Comparison of ENCODE assay signal across 32 cellular contexts in the genomic region with DNA sequence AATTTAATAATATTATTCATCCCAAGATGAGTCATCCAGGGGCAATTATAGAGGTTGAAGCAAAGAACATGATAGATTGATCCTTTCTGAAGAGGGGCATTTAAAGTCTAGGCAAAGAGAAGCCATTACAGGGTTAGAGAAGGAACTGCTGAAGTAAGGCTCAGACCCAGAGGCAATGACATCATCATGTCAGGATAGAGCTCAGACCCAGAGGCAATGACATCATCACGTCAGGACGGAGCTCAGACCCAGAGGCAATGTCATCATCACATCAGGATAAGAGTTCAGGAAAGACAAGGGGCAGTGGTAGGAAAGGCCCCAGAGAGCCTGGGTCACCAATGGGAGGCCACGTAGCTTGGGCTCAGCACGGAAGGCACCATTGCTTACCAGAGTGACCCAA.
"Had no signal": no experiment of that assay in that cellular context is flagged by ENCODE, and none has a peak within 500 bp of the region (broad histone marks: within the 10 kb centered on the region; RNA-seq: fewer than 3 reads in every experiment).

No MANE protein-coding gene starts in this region.

- H3K4me1 ChIP-seq: left lung, lower lobe of right lung, neural progenitor cell, pancreas, prostate gland, sigmoid colon, spleen, tibial nerve, uterus had no signal

- H3K27me3 ChIP-seq: left lung, neural progenitor cell, neutrophil, pancreas, sigmoid colon, tibial nerve, uterus had no signal

- H3K4me3 ChIP-seq: left lung, lower lobe of right lung, neural progenitor cell, pancreas, prostate gland, sigmoid colon, spleen, tibial nerve, uterus had no signal

- H3K9me3 ChIP-seq: lower lobe of right lung, neutrophil, pancreas, prostate gland, sigmoid colon, spleen, uterus had no signal

- H3K9me3 Mint-ChIP-seq: mesothelial cell of epicardium; natural killer cell; stimulated activated memory B cell treated with anti-CD40 and anti-IgM and Interleukin-4, amounts not matched to agents 10 μg/mL and 1 μg/mL and 100 μg/mL, for 72 hours; stimulated activated naive CD8-positive, alpha-beta T cell treated with anti-CD3 and anti-CD28 coated beads, Interleukin-15, amount 100 ng/mL, for 72 hours had no signal

- H3K27ac ChIP-seq: left lung, lower lobe of right lung, neural progenitor cell, neutrophil, pancreas, prostate gland, sigmoid colon, spleen, tibial nerve, uterus had no signal

- ATAC-seq: left colon; left lung; lower lobe of right lung; pancreas; right cardiac atrium; stimulated activated memory B cell treated with anti-CD40 and anti-IgM and Interleukin-4, amounts not matched to agents 10 μg/mL and 1 μg/mL and 100 μg/mL, for 72 hours; stimulated activated naive CD8-positive, alpha-beta T cell treated with anti-CD3 and anti-CD28 coated beads, Interleukin-15, amount 100 ng/mL, for 72 hours had no signal

- H3K4me1 Mint-ChIP-seq: stimulated activated memory B cell treated with anti-CD40 and anti-IgM and Interleukin-4, amounts not matched to agents 10 μg/mL and 1 μg/mL and 100 μg/mL, for 72 hours; stimulated activated naive CD8-positive, alpha-beta T cell treated with anti-CD3 and anti-CD28 coated beads, Interleukin-15, amount 100 ng/mL, for 72 hours had no signal

- H3K4me3 Mint-ChIP-seq: mesothelial cell of epicardium; naive B cell; natural killer cell; nephron progenitor cell; neural progenitor cell; stimulated activated memory B cell treated with anti-CD40 and anti-IgM and Interleukin-4, amounts not matched to agents 10 μg/mL and 1 μg/mL and 100 μg/mL, for 72 hours; stimulated activated naive CD8-positive, alpha-beta T cell treated with anti-CD3 and anti-CD28 coated beads, Interleukin-15, amount 100 ng/mL, for 72 hours; type B pancreatic cell had no signal

- H3K27ac Mint-ChIP-seq: mesothelial cell of epicardium; natural killer cell; nephron progenitor cell; neural progenitor cell; stimulated activated memory B cell treated with anti-CD40 and anti-IgM and Interleukin-4, amounts not matched to agents 10 μg/mL and 1 μg/mL and 100 μg/mL, for 72 hours; stimulated activated naive CD8-positive, alpha-beta T cell treated with anti-CD3 and anti-CD28 coated beads, Interleukin-15, amount 100 ng/mL, for 72 hours; type B pancreatic cell had no signal

- H2AFZ ChIP-seq: neural progenitor cell had no signal

- DNase-seq: hippocampal formation; kidney; left colon; left lung; lower lobe of right lung; mammary epithelial cell; mesenchymal stem cell; naive B cell; natural killer cell; nephron progenitor cell; occipital lobe; pancreas; posterior cingulate gyrus; retina; right cardiac atrium; sigmoid colon; small intestine; spleen; stimulated activated CD4-positive, alpha-beta T cell treated with anti-CD3 and anti-CD28 coated beads, Interleukin-4, amount 100 ng/mL, for 4 hours; stimulated activated CD8-positive, alpha-beta memory T cell treated with anti-CD3 and anti-CD28 coated beads, Interleukin-4, amount 100 ng/mL, for 48 hours; stimulated activated naive CD4-positive, alpha-beta T cell treated with Interleukin-2 at 50 U/mL for 16 hours; stimulated activated naive CD8-positive, alpha-beta T cell treated with anti-CD3 and anti-CD28 coated beads, Interleukin-15, amount 100 ng/mL, for 72 hours; substantia nigra; uterus had no signal

- H3K4me2 ChIP-seq: neural progenitor cell had no signal

- H3K36me3 Mint-ChIP-seq: mesothelial cell of epicardium; naive B cell; natural killer cell; stimulated activated memory B cell treated with anti-CD40 and anti-IgM and Interleukin-4, amounts not matched to agents 10 μg/mL and 1 μg/mL and 100 μg/mL, for 72 hours; type B pancreatic cell had no signal

- H3K36me3 ChIP-seq: left lung, lower lobe of right lung, neural progenitor cell, neutrophil, pancreas, prostate gland, sigmoid colon, spleen, tibial nerve, uterus had no signal

- H3K9ac ChIP-seq: neural progenitor cell had no signal

- FAIRE-seq: islet of Langerhans, kidney, pancreas, small intestine had no signal
